9 cellular contexts compared by ENCODE assay signal in genomic region chr17:36934144-36934758, GRCh38. TPM values are rescaled to one million over a fixed set of nuclear protein-coding genes. Genes with fewer than 3 reads are reported as not detected.
A peak's percentile ranks its signal among the peaks of the same experiment; 100 is the strongest.
DNase-seq lines count a peak whose midpoint lies in the region; ATAC-seq and TF ChIP-seq lines count a peak whose summit lies in the region.
"Had no signal": no experiment of that assay in that cellular context is flagged by ENCODE, and none has a peak within 500 bp of the region (broad histone marks: within the 10 kb centered on the region; RNA-seq: fewer than 3 reads in every experiment).

No MANE protein-coding gene starts in this region.

- TF ChIP-seq CTCF in BE2C (IDR thresholded peaks at IDR 0.05; ENCODE audit: low read depth, low read length): 0 out of 2 replicates have a peak, but pooled peaks have one; percentile 3

- CTCF ChIA-PET in naive thymus-derived CD4-positive, alpha-beta T cell (lab: Charles Lee): no interaction called here

- peaks cover 77 to 96% (median 86%) of the 10 kb centered on the region in 5 donors for H3K27me3 Mint-ChIP-seq in naive thymus-derived CD4-positive, alpha-beta T cell

- H3K4me1 Mint-ChIP-seq in naive thymus-derived CD4-positive, alpha-beta T cell: peaks cover 40 to 73% (median 61%) of the 10 kb centered on the region in 7 donors

- H3K4me3 ChIP-seq in BE2C (ENCODE audit: low read depth, low read length) (peak overlapping the region; percentile 32), HAP-1 (peak overlapping the region; percentile 54)
- no peak overlapping the region for H3K4me3 ChIP-seq in naive thymus-derived CD4-positive, alpha-beta T cell (ENCODE audit: low read length)

- H3K36me3 Mint-ChIP-seq in naive thymus-derived CD4-positive, alpha-beta T cell: peaks cover 0 to 2% (median 0%) of the 10 kb centered on the region in 5 donors

- POLR2A ChIA-PET in naive thymus-derived CD4-positive, alpha-beta T cell (lab: Charles Lee): no interaction called here

- DNase-seq in BE2C (no peak), HAP-1 (ENCODE audit: low spot score in 2 of 2) (peak in 1 of 2 experiments; percentile 38), cerebellar cortex (ENCODE audit: low spot score) (peak; percentile 89), hepatic stellate cell (ENCODE audit: low spot score) (no peak), germinal center (ENCODE audit: low spot score) (no peak)
- peak in 2 of 9 donors; percentile 14 to 18 for DNase-seq in naive thymus-derived CD4-positive, alpha-beta T cell
- DNase-seq in stimulated activated CD4-positive, alpha-beta T cell treated with anti-CD3 and anti-CD28 coated beads, Interleukin-4, amount 100 ng/mL, for 24 hours: no peak

- no peaks in the 10 kb centered on the region for H3K36me3 ChIP-seq in BE2C
- no peaks in the 10 kb centered on the region for H3K36me3 ChIP-seq in HAP-1 (replicated peaks)
- H3K36me3 ChIP-seq in naive thymus-derived CD4-positive, alpha-beta T cell (ENCODE audit: control insufficient read depth in 2 of 3, insufficient read depth in 3 of 3, low read length in 3 of 3): no peaks in the 10 kb centered on the region

- peaks cover 0 to 4% (median 0%) of the 10 kb centered on the region in 11 donors for H3K9me3 Mint-ChIP-seq in naive thymus-derived CD4-positive, alpha-beta T cell

- in situ Hi-C loops in HAP-1 (cut with MboI; ENCODE audit: low sequenced_read_pairs): no loop called here

- no peak for ATAC-seq in naive thymus-derived CD4-positive, alpha-beta T cell
- no peak for ATAC-seq in HG03097 (IDR thresholded peaks at IDR 0.05; ENCODE audit: low FRiP score, unreplicated experiment)

- intact Hi-C loops in naive thymus-derived CD4-positive, alpha-beta T cell (cut with micrococcal nuclease): no loop called here

- no peak overlapping the region for H3K27ac ChIP-seq in naive thymus-derived CD4-positive, alpha-beta T cell (ENCODE audit: low read depth, low read length)
- H3K27ac ChIP-seq: HL-60 had no signal

- peaks cover 21% of the 10 kb centered on the region for H3K4me1 ChIP-seq in BE2C
- H3K4me1 ChIP-seq in HAP-1: peaks cover 5% of the 10 kb centered on the region
- H3K4me1 ChIP-seq in naive thymus-derived CD4-positive, alpha-beta T cell (ENCODE audit: control insufficient read depth in 2 of 2, insufficient read depth in 2 of 2, low read length in 2 of 2): peaks cover 53 to 68% of the 10 kb centered on the region in 2 donors

- peak overlapping the region; percentile 62 to 92 (median 72) for H3K4me3 Mint-ChIP-seq in naive thymus-derived CD4-positive, alpha-beta T cell

- H3K27me3 ChIP-seq in BE2C: peaks cover 95% of the 10 kb centered on the region
- no peaks in the 10 kb centered on the region for H3K27me3 ChIP-seq in HAP-1 (ENCODE audit: low read depth)
- peaks cover 34 to 85% of the 10 kb centered on the region in 2 donors for H3K27me3 ChIP-seq in naive thymus-derived CD4-positive, alpha-beta T cell (ENCODE audit: control insufficient read depth in 2 of 2, insufficient read depth in 2 of 2, low read length in 2 of 2)

- no peaks in the 10 kb centered on the region for H3K9me3 ChIP-seq in BE2C
- no peaks in the 10 kb centered on the region for H3K9me3 ChIP-seq in HAP-1
- no peaks in the 10 kb centered on the region for H3K9me3 ChIP-seq in naive thymus-derived CD4-positive, alpha-beta T cell (ENCODE audit: control insufficient read depth in 2 of 3, low read length in 3 of 3)

- H3K27ac Mint-ChIP-seq in naive thymus-derived CD4-positive, alpha-beta T cell: peak overlapping the region in 3 of 9 donors; percentile 1 to 79 (median 28)

RNA-seq across cellular contexts. Expression of gene LHX1, which starts 3.0 kb away (rescaled TPM):
- not detected for polyA plus RNA-seq in BE2C (2012; ENCODE audit: insufficient read depth, insufficient read length, low read depth)
- under 1 TPM in 1 of 5 experiments, not detected in 4; 0.15 TPM for total RNA-seq in naive thymus-derived CD4-positive, alpha-beta T cell
- polyA plus RNA-seq in naive thymus-derived CD4-positive, alpha-beta T cell: not detected

RNA-seq across cellular contexts. Expression of gene AATF, which starts 14.5 kb away (rescaled TPM):
- polyA plus RNA-seq in BE2C (2012; ENCODE audit: insufficient read depth, insufficient read length, low read depth): 102 TPM
- 10 to 100 TPM; 39.7 to 70.8 (median 58.7) TPM for total RNA-seq in naive thymus-derived CD4-positive, alpha-beta T cell
- 10 to 100 TPM; 70.1 to 97.1 TPM for polyA plus RNA-seq in naive thymus-derived CD4-positive, alpha-beta T cell
